9 cellular contexts compared by ENCODE assay signal in genomic region chr13:65656740-65657329, GRCh38.
DNase-seq lines count a peak whose midpoint lies in the region; ATAC-seq, FAIRE-seq and TF ChIP-seq lines count a peak whose summit lies in the region.
"Had no signal": no experiment of that assay in that cellular context is flagged by ENCODE, and none has a peak within 500 bp of the region (broad histone marks: within the 10 kb centered on the region; RNA-seq: fewer than 3 reads in every experiment).

No MANE protein-coding gene starts in this region.

- H3K4me1 Mint-ChIP-seq in naive thymus-derived CD4-positive, alpha-beta T cell, result no peaks in the 10 kb centered on the region

- H3K36me3 Mint-ChIP-seq in naive thymus-derived CD4-positive, alpha-beta T cell, result no peaks in the 10 kb centered on the region

- no peaks in the 10 kb centered on the region for H3K4me1 ChIP-seq in liver (ENCODE audit: control insufficient read depth in 4 of 4, insufficient read depth in 4 of 4, low read length in 3 of 4)
- no peaks in the 10 kb centered on the region for H3K4me1 ChIP-seq in naive thymus-derived CD4-positive, alpha-beta T cell (ENCODE audit: control insufficient read depth in 2 of 2, insufficient read depth in 2 of 2, low read length in 2 of 2)

- CTCF ChIA-PET in naive thymus-derived CD4-positive, alpha-beta T cell (lab: Charles Lee), result no interaction called here

- H3K36me3 ChIP-seq in liver (ENCODE audit: control insufficient read depth in 4 of 4, insufficient read depth in 3 of 4, low read depth in 1 of 4, low read length in 3 of 4), result no peaks in the 10 kb centered on the region
- H3K36me3 ChIP-seq in naive thymus-derived CD4-positive, alpha-beta T cell (ENCODE audit: control insufficient read depth in 2 of 3, insufficient read depth in 3 of 3, low read length in 3 of 3), result no peaks in the 10 kb centered on the region

- H3K27me3 ChIP-seq in liver (ENCODE audit: control insufficient read depth in 4 of 4, insufficient read depth in 4 of 4, low read length in 3 of 4), result peaks cover 0 to 4% (median 0%) of the 10 kb centered on the region in 4 donors
- no peaks in the 10 kb centered on the region for H3K27me3 ChIP-seq in naive thymus-derived CD4-positive, alpha-beta T cell (ENCODE audit: control insufficient read depth in 2 of 2, insufficient read depth in 2 of 2, low read length in 2 of 2)

- TF ChIP-seq RAD21 in liver (IDR thresholded peaks at IDR 0.05), result peak; percentile 70 to 72

- H3K9me3 ChIP-seq in liver (ENCODE audit: control insufficient read depth in 4 of 4, low read length in 3 of 4), result no peaks in the 10 kb centered on the region
- no peaks in the 10 kb centered on the region for H3K9me3 ChIP-seq in naive thymus-derived CD4-positive, alpha-beta T cell (ENCODE audit: control insufficient read depth in 2 of 3, low read length in 3 of 3)

- DNase-seq in D721Med (ENCODE audit: insufficient read length, low spot score) (no peak), LHCN-M2 (ENCODE audit: low read depth) (peak; percentile 30), astrocyte of the spinal cord (ENCODE audit: low read depth, low spot score) (peak; percentile 40), G401 (ENCODE audit: low spot score) (no peak), T-helper 9 cell (no peak)
- DNase-seq in naive thymus-derived CD4-positive, alpha-beta T cell, result no peak
- DNase-seq: activated CD8-positive, alpha-beta T cell treated with anti-CD3 and anti-CD28 coated beads, Interleukin-2, amount 10 ng/mL, durations not matched to agents 7 days and 5 days had no signal

- FAIRE-seq in D721Med (lab: Jason Lieb, UNC), result peak; percentile 11

- no peaks in the 10 kb centered on the region for H3K27me3 Mint-ChIP-seq in naive thymus-derived CD4-positive, alpha-beta T cell

- H3K4me3 ChIP-seq in astrocyte of the spinal cord (ENCODE audit: low read depth, low read length) (no peak overlapping the region), liver (ENCODE audit: low read depth in 1 of 3, low read length in 3 of 3) (no peak overlapping the region)
- H3K4me3 ChIP-seq in naive thymus-derived CD4-positive, alpha-beta T cell (ENCODE audit: low read length), result no peak overlapping the region

- H3K27ac ChIP-seq in liver (ENCODE audit: low read depth in 1 of 2, low read length in 2 of 2), result no peak overlapping the region
- H3K27ac ChIP-seq in naive thymus-derived CD4-positive, alpha-beta T cell (ENCODE audit: low read depth, low read length), result no peak overlapping the region

- in situ Hi-C loops in astrocyte of the spinal cord (cut with HindIII; ENCODE audit: low sequenced_read_pairs) (no loop called here), G401 (cut with HindIII; ENCODE audit: low sequenced_read_pairs) (no loop called here)

- no peak overlapping the region for H3K9ac ChIP-seq in liver (ENCODE audit: low read depth in 1 of 2, low read length in 2 of 2)

- TF ChIP-seq CTCF in D721Med (IDR thresholded peaks at IDR 0.05; ENCODE audit: insufficient read depth, missing control alignments) (peak; percentile 67), astrocyte of the spinal cord (IDR thresholded peaks at IDR 0.05; ENCODE audit: low read depth, low read length) (peak; percentile 55), liver (IDR thresholded peaks at IDR 0.05; ENCODE audit: low read depth, low read length, missing input control) (peak; percentile 26)

- no peak overlapping the region for H3K4me3 Mint-ChIP-seq in naive thymus-derived CD4-positive, alpha-beta T cell
- H3K4me3 Mint-ChIP-seq: activated CD8-positive, alpha-beta T cell treated with anti-CD3 and anti-CD28 coated beads, Interleukin-2, amount 10 ng/mL, durations not matched to agents 7 days and 5 days had no signal

- intact Hi-C loops in naive thymus-derived CD4-positive, alpha-beta T cell (cut with micrococcal nuclease), result no loop called here

- H3K27ac Mint-ChIP-seq in naive thymus-derived CD4-positive, alpha-beta T cell, result no peak overlapping the region
- H3K27ac Mint-ChIP-seq: activated CD8-positive, alpha-beta T cell treated with anti-CD3 and anti-CD28 coated beads, Interleukin-2, amount 10 ng/mL, durations not matched to agents 7 days and 5 days had no signal

- ATAC-seq in GM21390 (IDR thresholded peaks at IDR 0.05; ENCODE audit: unreplicated experiment), result no peak
- ATAC-seq in naive thymus-derived CD4-positive, alpha-beta T cell, result no peak
- ATAC-seq: activated CD8-positive, alpha-beta T cell treated with anti-CD3 and anti-CD28 coated beads, Interleukin-2, amount 10 ng/mL, durations not matched to agents 7 days and 5 days had no signal

- peaks cover 0 to 10% (median 0%) of the 10 kb centered on the region in 11 donors for H3K9me3 Mint-ChIP-seq in naive thymus-derived CD4-positive, alpha-beta T cell

- POLR2A ChIA-PET in naive thymus-derived CD4-positive, alpha-beta T cell (lab: Charles Lee), result no interaction called here

- 44% methylated on average over 1 of the region's 1 CpG for WGBS in liver

TF ChIP-seq in liver, 16 proteins besides CTCF, POLR2A, EP300 and RAD21:
- TF ChIP-seq HNF4A (conservative IDR thresholded peaks at IDR 0.05) (no peak), YY1 (IDR thresholded peaks at IDR 0.05) (no peak), ZBTB33 (IDR thresholded peaks at IDR 0.05) (no peak)
- TF ChIP-seq, protein P1, sequence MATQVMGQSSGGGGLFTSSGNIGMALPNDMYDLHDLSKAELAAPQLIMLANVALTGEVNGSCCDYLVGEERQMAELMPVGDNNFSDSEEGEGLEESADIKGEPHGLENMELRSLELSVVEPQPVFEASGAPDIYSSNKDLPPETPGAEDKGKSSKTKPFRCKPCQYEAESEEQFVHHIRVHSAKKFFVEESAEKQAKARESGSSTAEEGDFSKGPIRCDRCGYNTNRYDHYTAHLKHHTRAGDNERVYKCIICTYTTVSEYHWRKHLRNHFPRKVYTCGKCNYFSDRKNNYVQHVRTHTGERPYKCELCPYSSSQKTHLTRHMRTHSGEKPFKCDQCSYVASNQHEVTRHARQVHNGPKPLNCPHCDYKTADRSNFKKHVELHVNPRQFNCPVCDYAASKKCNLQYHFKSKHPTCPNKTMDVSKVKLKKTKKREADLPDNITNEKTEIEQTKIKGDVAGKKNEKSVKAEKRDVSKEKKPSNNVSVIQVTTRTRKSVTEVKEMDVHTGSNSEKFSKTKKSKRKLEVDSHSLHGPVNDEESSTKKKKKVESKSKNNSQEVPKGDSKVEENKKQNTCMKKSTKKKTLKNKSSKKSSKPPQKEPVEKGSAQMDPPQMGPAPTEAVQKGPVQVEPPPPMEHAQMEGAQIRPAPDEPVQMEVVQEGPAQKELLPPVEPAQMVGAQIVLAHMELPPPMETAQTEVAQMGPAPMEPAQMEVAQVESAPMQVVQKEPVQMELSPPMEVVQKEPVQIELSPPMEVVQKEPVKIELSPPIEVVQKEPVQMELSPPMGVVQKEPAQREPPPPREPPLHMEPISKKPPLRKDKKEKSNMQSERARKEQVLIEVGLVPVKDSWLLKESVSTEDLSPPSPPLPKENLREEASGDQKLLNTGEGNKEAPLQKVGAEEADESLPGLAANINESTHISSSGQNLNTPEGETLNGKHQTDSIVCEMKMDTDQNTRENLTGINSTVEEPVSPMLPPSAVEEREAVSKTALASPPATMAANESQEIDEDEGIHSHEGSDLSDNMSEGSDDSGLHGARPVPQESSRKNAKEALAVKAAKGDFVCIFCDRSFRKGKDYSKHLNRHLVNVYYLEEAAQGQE (IDR thresholded peaks at IDR 0.05), result no peak
TF ChIP-seq in liver: peak in this region for 0.

Comparison
In these comparisons a context has a peak if more than half of its experiments do, and no peak if none do; other contexts are left out.
1. DNase-seq: peak in LHCN-M2 (single experiment) and astrocyte of the spinal cord (single experiment); none in D721Med (single experiment), G401 (single experiment), T-helper 9 cell (single experiment) and naive thymus-derived CD4-positive, alpha-beta T cell (0 of 9).
2. Peak in every context shown above with its lines, with median percentiles within 50 percentile points of each other: CTCF ChIP-seq.